In genomic region chr14:50062438-50063039, GRCh38 we compare ENCODE assay signal across 8 cellular contexts. TPM values are rescaled to one million over a fixed set of nuclear protein-coding genes. Genes with fewer than 3 reads are reported as not detected.
DNase-seq lines count a peak whose midpoint lies in the region; ATAC-seq and TF ChIP-seq lines count a peak whose summit lies in the region.

No MANE protein-coding gene starts in this region.

- H3K79me2 ChIP-seq in DND-41 (ENCODE audit: insufficient read depth, low read length): no peaks in the 10 kb centered on the region

- no peaks in the 10 kb centered on the region for H3K9me3 Mint-ChIP-seq in activated naive CD4-positive, alpha-beta T cell treated with anti-CD3 and anti-CD28 coated beads, Interleukin-2, amount 50 U/mL, for 72 hours

- ATAC-seq in DND-41 (ENCODE audit: insufficient read depth, low read depth): peak; percentile 54
- ATAC-seq in HG02588 (IDR thresholded peaks at IDR 0.05; ENCODE audit: unreplicated experiment): peak; percentile 19
- peak; percentile 62 to 78 for ATAC-seq in activated naive CD4-positive, alpha-beta T cell treated with anti-CD3 and anti-CD28 coated beads, Interleukin-2, amount 50 U/mL, for 72 hours

- no peak overlapping the region for H2AFZ ChIP-seq in DND-41 (ENCODE audit: low read depth, low read length)

- peak overlapping the region; percentile 14 for H3K9ac ChIP-seq in DND-41 (ENCODE audit: low read depth, low read length)

- DNase-seq in DND-41: peak; percentile 77
- DNase-seq in SHP77 (lab: John Stamatoyannopoulos, UW): peak; percentile 59 to 79
- peak; percentile 71 to 73 for DNase-seq in activated naive CD4-positive, alpha-beta T cell treated with anti-CD3 and anti-CD28 coated beads, Interleukin-2, amount 50 U/mL, for 72 hours (ENCODE audit: low spot score in 2 of 2)
- DNase-seq in left kidney (ENCODE audit: low read depth, low spot score): peak; percentile 84
- DNase-seq in stimulated activated CD8-positive, alpha-beta memory T cell treated with anti-CD3 and anti-CD28 coated beads, Interleukin-15, amount 100 ng/mL, for 1 hour (ENCODE audit: low read depth): peak; percentile 64
- no peak for DNase-seq in NCI-H774 (lab: John Stamatoyannopoulos, UW)
- no peak for DNase-seq in NCI-H2081 treated with DMSO at 0.1 percent for 48 hours (lab: John Stamatoyannopoulos, UW)

- H3K4me1 ChIP-seq in DND-41 (ENCODE audit: insufficient read depth, low read length): peaks cover 43% of the 10 kb centered on the region

- H4K20me1 ChIP-seq in DND-41 (ENCODE audit: insufficient read depth, low read length): no peaks in the 10 kb centered on the region

- TF ChIP-seq CTCF in DND-41 (IDR thresholded peaks at IDR 0.05; ENCODE audit: borderline replicate concordance, extremely low read depth, low read length, poor library complexity, severe bottlenecking): peak; percentile 17

- no peak overlapping the region for H3K4me3 ChIP-seq in DND-41 (ENCODE audit: low read depth in 1 of 2, low read length in 2 of 2)

- no peaks in the 10 kb centered on the region for H3K36me3 ChIP-seq in DND-41 (ENCODE audit: insufficient read depth, low read length)

- no peaks in the 10 kb centered on the region for H3K9me3 ChIP-seq in DND-41 (ENCODE audit: insufficient read depth, low read length, severe bottlenecking)

- H3K4me2 ChIP-seq in DND-41 (ENCODE audit: insufficient read depth, low read length): no peak overlapping the region

- H3K27ac Mint-ChIP-seq in activated naive CD4-positive, alpha-beta T cell treated with anti-CD3 and anti-CD28 coated beads, Interleukin-2, amount 50 U/mL, for 72 hours: peak overlapping the region; percentile 92 to 100

- no peaks in the 10 kb centered on the region for H3K27me3 ChIP-seq in DND-41 (ENCODE audit: insufficient read depth, low read length, poor library complexity)

- peaks cover 19 to 34% of the 10 kb centered on the region in 2 donors for H3K36me3 Mint-ChIP-seq in activated naive CD4-positive, alpha-beta T cell treated with anti-CD3 and anti-CD28 coated beads, Interleukin-2, amount 50 U/mL, for 72 hours

- H3K27ac ChIP-seq in DND-41 (ENCODE audit: low read length): peak overlapping the region; percentile 73

RNA-seq across cellular contexts. Expression of gene VCPKMT, which starts 53.8 kb away (rescaled TPM):
- 10 to 100 TPM in 1 of 2 donors, 1 to 10 TPM in 1; 6.9 to 18.8 TPM for total RNA-seq in activated naive CD4-positive, alpha-beta T cell treated with anti-CD3 and anti-CD28 coated beads, Interleukin-2, amount 50 U/mL, for 72 hours

Comparison
In these comparisons a context has a peak if more than half of its experiments do, and no peak if none do; other contexts are left out.
1. ATAC-seq: peak in every context shown above with its lines; median percentile 70 in activated naive CD4-positive, alpha-beta T cell treated with anti-CD3 and anti-CD28 coated beads, Interleukin-2, amount 50 U/mL, for 72 hours; 54 in DND-41; 19 in HG02588.
2. DNase-seq: peak in DND-41 (single experiment), SHP77 (2 of 2), activated naive CD4-positive, alpha-beta T cell treated with anti-CD3 and anti-CD28 coated beads, Interleukin-2, amount 50 U/mL, for 72 hours (2 of 2), left kidney (single experiment) and stimulated activated CD8-positive, alpha-beta memory T cell treated with anti-CD3 and anti-CD28 coated beads, Interleukin-15, amount 100 ng/mL, for 1 hour (single experiment); none in NCI-H774 (single experiment) and NCI-H2081 treated with DMSO at 0.1 percent for 48 hours (single experiment).